Comparison of ENCODE assay signal across 7 cellular contexts in genomic region chr10:61564444-61564843, GRCh38.
"Had no signal": no experiment of that assay in that cellular context is flagged by ENCODE, and none has a peak within 500 bp of the region (broad histone marks: within the 10 kb centered on the region; RNA-seq: fewer than 3 reads in every experiment).

No MANE protein-coding gene starts in this region.

- DNase-seq: GDM1, GF-D8 had no signal

- H3K4me3 ChIP-seq: GM12878 had no signal

- FAIRE-seq: GM12878, GM12891, GM12892, GM18507, GM19239 had no signal

- ATAC-seq: GM12878 had no signal
